25 cellular contexts compared by ENCODE assay signal in the genomic region with DNA sequence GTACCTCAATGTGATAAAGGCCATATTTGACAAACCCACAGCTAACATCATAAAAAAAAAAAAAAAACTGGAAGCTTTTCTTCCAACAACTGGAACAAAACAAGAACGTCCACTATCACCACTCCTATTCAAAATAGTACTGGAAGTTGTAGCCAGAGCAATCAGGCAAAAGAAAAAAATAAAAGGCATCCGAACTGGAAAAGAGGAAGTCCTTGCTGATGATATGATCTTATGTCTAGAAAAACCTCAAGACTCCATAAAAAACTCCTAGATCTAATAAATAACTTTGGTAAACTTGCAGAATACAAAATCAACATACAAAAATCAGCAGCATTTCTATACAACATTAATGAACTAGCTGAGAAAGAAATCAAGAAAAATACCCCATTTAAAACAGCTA.
"Had no signal": no experiment of that assay in that cellular context is flagged by ENCODE, and none has a peak within 500 bp of the region (broad histone marks: within the 10 kb centered on the region; RNA-seq: fewer than 3 reads in every experiment).

No MANE protein-coding gene starts in this region.

- H3K4me1 ChIP-seq: adrenal gland, breast epithelium had no signal

- H3K4me1 Mint-ChIP-seq: activated naive CD8-positive, alpha-beta T cell treated with anti-CD3 and anti-CD28 coated beads, Interleukin-2, amount 10 ng/mL, durations not matched to agents 7 days and 5 days; T-cell; WTC11 had no signal

- H3K4me3 Mint-ChIP-seq: activated CD8-positive, alpha-beta T cell treated with anti-CD3 and anti-CD28 coated beads, Interleukin-2, amount 10 ng/mL, durations not matched to agents 7 days and 5 days; activated naive CD8-positive, alpha-beta T cell treated with anti-CD3 and anti-CD28 coated beads, Interleukin-2, amount 10 ng/mL, durations not matched to agents 7 days and 5 days; T-cell; WTC11 had no signal

- DNase-seq: activated CD4-positive, alpha-beta T cell treated with anti-CD3 and anti-CD28 coated beads for 48 hours; activated CD4-positive, alpha-beta T cell treated with anti-CD3 and anti-CD28 coated beads, Interleukin-2, amount 50 U/mL, for 4 hours; activated CD4-positive, CD25-positive, alpha-beta regulatory T cell treated with anti-CD3 and anti-CD28 coated beads, Interleukin-2, amount 50 U/mL, for 72 hours; activated CD8-positive, alpha-beta memory T cell treated with anti-CD3 and anti-CD28 coated beads, Interleukin-2, amount 50 U/mL, for 48 hours; activated CD8-positive, alpha-beta T cell treated with anti-CD3 and anti-CD28 coated beads, Interleukin-2, amount 10 ng/mL, durations not matched to agents 7 days and 5 days; activated naive CD4-positive, alpha-beta T cell treated with anti-CD3 and anti-CD28 coated beads, Interleukin-2, amount 50 U/mL, for 16 hours; activated naive CD8-positive, alpha-beta T cell treated with anti-CD3 and anti-CD28 coated beads, Interleukin-2, amount 10 ng/mL, durations not matched to agents 7 days and 5 days; activated T-cell treated with anti-CD3 and anti-CD28 coated beads, Interleukin-2, amount 50 U/mL, for 1 hour; adrenal gland; anterior cingulate cortex; caudate nucleus; NCI-H1048; NCI-H146; NCI-H187 treated with DMSO at 0.1 percent for 48 hours; NCI-H2081 treated with DMSO at 0.1 percent for 48 hours; NCI-H446; NCI-H524; PC-3; SHP77; T-cell; T-helper 2 cell; T1000 had no signal

- H3K27ac Mint-ChIP-seq: activated CD8-positive, alpha-beta T cell treated with anti-CD3 and anti-CD28 coated beads, Interleukin-2, amount 10 ng/mL, durations not matched to agents 7 days and 5 days; activated naive CD8-positive, alpha-beta T cell treated with anti-CD3 and anti-CD28 coated beads, Interleukin-2, amount 10 ng/mL, durations not matched to agents 7 days and 5 days; T-cell; WTC11 had no signal

- H3K36me3 Mint-ChIP-seq: activated naive CD8-positive, alpha-beta T cell treated with anti-CD3 and anti-CD28 coated beads, Interleukin-2, amount 10 ng/mL, durations not matched to agents 7 days and 5 days; T-cell had no signal

- H3K36me3 ChIP-seq: adrenal gland, breast epithelium had no signal

- H3K9me3 Mint-ChIP-seq: activated naive CD8-positive, alpha-beta T cell treated with anti-CD3 and anti-CD28 coated beads, Interleukin-2, amount 10 ng/mL, durations not matched to agents 7 days and 5 days; T-cell had no signal

- H3K27ac ChIP-seq: adrenal gland, breast epithelium had no signal

- ATAC-seq: activated CD8-positive, alpha-beta T cell treated with anti-CD3 and anti-CD28 coated beads, Interleukin-2, amount 10 ng/mL, durations not matched to agents 7 days and 5 days; PC-3; T-cell; WTC11 had no signal

- FAIRE-seq: RCC 7860 had no signal

- H3K4me3 ChIP-seq: adrenal gland, breast epithelium had no signal

- H3K9me3 ChIP-seq: adrenal gland had no signal
